ENCODE assay signal across 1 cellular context in genomic region chr11:10309163-10310093, GRCh38.
TF ChIP-seq lines count a peak whose summit lies in the region.

No MANE protein-coding gene starts in this region.

TF ChIP-seq in SK-N-SH, 30 proteins besides CTCF, POLR2A, EP300 and RAD21:
- no peak for TF ChIP-seq RFX5 (IDR thresholded peaks at IDR 0.05; ENCODE audit: low read length)
- TF ChIP-seq FOSL2 (IDR thresholded peaks at IDR 0.05; ENCODE audit: borderline replicate concordance, low read depth), result peak; percentile 49; the same call in 1 of the 2 replicates
- no peak for TF ChIP-seq MAX (IDR thresholded peaks at IDR 0.05; ENCODE audit: low read depth)
- TF ChIP-seq NFIC (IDR thresholded peaks at IDR 0.05; ENCODE audit: borderline replicate concordance), result peak; percentile 6; the same call in 1 of the 2 replicates
- no peak for TF ChIP-seq CHD2 (IDR thresholded peaks at IDR 0.05; ENCODE audit: low read length, partially characterized antibody)
- TF ChIP-seq MEF2A (IDR thresholded peaks at IDR 0.05; ENCODE audit: borderline replicate concordance, low read depth), result no peak
